Comparison of ENCODE assay signal across 8 cellular contexts in the genomic region with DNA sequence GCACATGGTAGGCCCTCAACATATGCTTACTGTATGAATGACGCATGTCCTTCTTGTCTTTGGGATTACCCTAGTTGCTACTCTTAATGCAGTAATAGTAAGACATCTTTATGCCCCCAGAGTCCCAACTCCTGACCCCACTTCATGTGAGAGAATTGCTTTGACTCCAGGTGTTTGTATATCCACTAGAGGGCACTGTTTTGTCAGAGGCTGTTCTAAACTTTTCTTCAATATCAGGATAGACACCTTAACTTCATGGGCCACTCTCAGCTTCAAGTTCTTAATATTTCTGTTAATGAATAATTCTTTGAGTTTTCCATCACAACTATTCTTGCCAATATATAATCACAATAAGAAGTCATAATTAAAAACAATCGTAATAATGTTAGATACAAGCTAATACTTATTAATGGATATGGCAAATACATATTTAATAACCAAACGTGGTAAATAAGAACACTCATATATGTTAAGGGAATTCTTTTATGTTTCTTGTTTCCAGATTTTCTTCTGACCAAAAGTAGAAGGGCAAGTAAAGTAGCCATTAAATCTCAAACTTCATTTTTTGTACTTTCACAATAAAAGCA.
A peak's percentile ranks its signal among the peaks of the same experiment; 100 is the strongest.
DNase-seq lines count a peak whose midpoint lies in the region; ATAC-seq and TF ChIP-seq lines count a peak whose summit lies in the region.

No MANE protein-coding gene starts in this region.

- H2AK9ac ChIP-seq in IMR-90 (replicated peaks; ENCODE audit: low read depth, low read length, poor library complexity): no peak overlapping the region

- TF ChIP-seq POLR2A in IMR-90 (IDR thresholded peaks at IDR 0.05; ENCODE audit: low read depth, low read length) (no peak), esophagus muscularis mucosa (IDR thresholded peaks at IDR 0.05; ENCODE audit: low read depth) (no peak)

- H3K4me3 Mint-ChIP-seq in T-helper 17 cell: no peak overlapping the region

- no CpG with 5 or more reads among the region's 3 CpGs for WGBS in IMR-90 (ENCODE audit: extremely low coverage in 2 of 2, insufficient read length in 1 of 2), 2 experiments
- WGBS in esophagus muscularis mucosa: 65% methylated on average over 3 of the region's 3 CpGs

- no peak overlapping the region for H4K5ac ChIP-seq in IMR-90 (ENCODE audit: low read depth, low read length)

- BruUV-seq in IMR-90 (replicated peaks; lab: Mats Ljungman, UMichigan): no TSS peak
- BruUV-seq in PC-9 (replicated peaks; lab: Mats Ljungman, UMichigan): no TSS peak

- H3K4me3 ChIP-seq in IMR-90 (ENCODE audit: insufficient read depth, low read depth, low read length): no peak overlapping the region
- no peak overlapping the region for H3K4me3 ChIP-seq in PC-9
- H3K4me3 ChIP-seq in esophagus muscularis mucosa: no peak overlapping the region

- no peaks in the 10 kb centered on the region for H3K27me3 Mint-ChIP-seq in T-helper 17 cell

- H2AK5ac ChIP-seq in IMR-90 (ENCODE audit: low read depth, low read length): no peak overlapping the region

- H2BK120ac ChIP-seq in IMR-90 (ENCODE audit: low read depth, low read length): no peak overlapping the region

- H3K36me3 ChIP-seq in IMR-90 (ENCODE audit: control insufficient read depth, insufficient read depth, low read length): no peaks in the 10 kb centered on the region
- H3K36me3 ChIP-seq in PC-9 (ENCODE audit: low read depth): no peaks in the 10 kb centered on the region
- no peaks in the 10 kb centered on the region for H3K36me3 ChIP-seq in esophagus muscularis mucosa

- H2BK20ac ChIP-seq in IMR-90 (ENCODE audit: low read depth, low read length): no peak overlapping the region

- no peaks in the 10 kb centered on the region for H3K9me1 ChIP-seq in IMR-90 (ENCODE audit: insufficient read depth, low read length)

- no peak overlapping the region for H3K4ac ChIP-seq in IMR-90 (ENCODE audit: low read depth, low read length)

- H4K8ac ChIP-seq in IMR-90 (ENCODE audit: low read depth in 2 of 2, low read length in 2 of 2): no peak overlapping the region

- in situ Hi-C loops in IMR-90 (cut with MboI; ENCODE audit: low sequenced_read_pairs): no loop called here

- H4K20me1 ChIP-seq in IMR-90 (ENCODE audit: insufficient read depth, low read length) (no peaks in the 10 kb centered on the region), PC-9 (ENCODE audit: insufficient read depth) (no peaks in the 10 kb centered on the region)

- POLR2A ChIA-PET in IMR-90 (lab: Charles Lee; ENCODE audit: unreplicated experiment) (no interaction called here), PC-9 (lab: Charles Lee; ENCODE audit: unreplicated experiment) (no interaction called here)

- no peak overlapping the region for H3K14ac ChIP-seq in IMR-90 (replicated peaks; ENCODE audit: low read depth, low read length)

- no peak overlapping the region for H2AFZ ChIP-seq in IMR-90 (replicated peaks; ENCODE audit: low read length, poor library complexity)
- H2AFZ ChIP-seq in PC-9: no peak overlapping the region

- no peak overlapping the region for H4K91ac ChIP-seq in IMR-90 (ENCODE audit: insufficient read depth, low read depth, low read length)

- DNase-seq in AG09319 (ENCODE audit: extremely low read depth, low read depth): no peak
- DNase-seq in IMR-90: no peak
- DNase-seq in PC-9: no peak
- no peak for DNase-seq in esophagus muscularis mucosa (ENCODE audit: extremely low spot score)
- peak; percentile 89 for DNase-seq in pons (ENCODE audit: low spot score)
- no peak for DNase-seq in activated gamma-delta T cell treated with Interleukin-2 at 50 U/mL for 16 hours
- DNase-seq in T-helper 17 cell: no peak

- no peaks in the 10 kb centered on the region for H3F3A ChIP-seq in PC-9 (ENCODE audit: insufficient read depth, low read depth)

- CTCF ChIA-PET in IMR-90 (lab: Yijun Ruan, JAX): interaction anchor here (0.5 to 1.0 kb wide), 2 partner anchors 13 to 24 kb away, joined by 3 read pairs; no protein-coding TSS in a partner anchor
- CTCF ChIA-PET in PC-9 (lab: Charles Lee): interaction anchor here (0.6 to 1.4 kb wide), 4 partner anchors 373 to 911 kb away, joined by 3 to 10 read pairs (median 4); no protein-coding TSS in a partner anchor

- dilution Hi-C loops in IMR-90 (cut with HindIII; ENCODE audit: low sequenced_read_pairs, unreplicated experiment): no loop called here

- H3K4me1 Mint-ChIP-seq in T-helper 17 cell: no peaks in the 10 kb centered on the region

- H2BK5ac ChIP-seq in IMR-90 (ENCODE audit: low read depth, low read length, poor library complexity, severe bottlenecking): no peak overlapping the region

- H3K4me2 ChIP-seq in IMR-90 (ENCODE audit: low read depth, low read length) (no peak overlapping the region), PC-9 (no peak overlapping the region)

- intact Hi-C loops in IMR-90 (cut with micrococcal nuclease) (no loop called here), PC-9 (cut with micrococcal nuclease; ENCODE audit: unreplicated experiment) (loop anchor here (1.0 to 5.0 kb wide), 4 partner anchors 374 to 1357 kb away; no protein-coding TSS in a partner anchor), esophagus muscularis mucosa (cut with DNase I) (no loop called here)

- H3K27me3 ChIP-seq in IMR-90 (ENCODE audit: control insufficient read depth, insufficient read depth, low read length) (no peaks in the 10 kb centered on the region), PC-9 (ENCODE audit: insufficient read depth, low read depth) (no peaks in the 10 kb centered on the region; the same call in 1 of the 2 replicates), esophagus muscularis mucosa (no peaks in the 10 kb centered on the region)

- TF ChIP-seq RAD21 in IMR-90 (IDR thresholded peaks at IDR 0.05; ENCODE audit: low read length): no peak

- H3K9me3 ChIP-seq in IMR-90 (ENCODE audit: control insufficient read depth, insufficient read depth, low read length) (no peaks in the 10 kb centered on the region), PC-9 (ENCODE audit: insufficient read depth, low read depth) (no peaks in the 10 kb centered on the region), esophagus muscularis mucosa (peaks cover 0 to 7% (median 2%) of the 10 kb centered on the region in 4 donors), T-helper 17 cell (ENCODE audit: control insufficient read depth, low read length, poor library complexity, severe bottlenecking) (no peaks in the 10 kb centered on the region)

- ATAC-seq in GM18909 (IDR thresholded peaks at IDR 0.05; ENCODE audit: poor library complexity, unreplicated experiment): peak; percentile 72
- ATAC-seq in IMR-90 (ENCODE audit: low read depth): no peak
- no peak for ATAC-seq in T-helper 17 cell

- no peak overlapping the region for H3K18ac ChIP-seq in IMR-90 (ENCODE audit: low read depth, low read length)

- H3K23ac ChIP-seq in IMR-90 (ENCODE audit: low read depth, low read length): no peak overlapping the region

- H3K9ac ChIP-seq in IMR-90 (ENCODE audit: low read depth, low read length): no peak overlapping the region

- H3K4me1 ChIP-seq in IMR-90 (ENCODE audit: control insufficient read depth, insufficient read depth, low read length) (no peaks in the 10 kb centered on the region), PC-9 (replicated peaks; ENCODE audit: insufficient read depth) (no peaks in the 10 kb centered on the region), esophagus muscularis mucosa (no peaks in the 10 kb centered on the region)

- H3K9me2 ChIP-seq in PC-9 (ENCODE audit: insufficient read depth): no peaks in the 10 kb centered on the region

- H3K79me1 ChIP-seq in IMR-90 (ENCODE audit: low read depth in 1 of 2, low read length in 2 of 2): no peaks in the 10 kb centered on the region

- H3K27ac ChIP-seq in IMR-90 (ENCODE audit: insufficient read depth, low read length) (no peak overlapping the region), PC-9 (no peak overlapping the region), esophagus muscularis mucosa (replicated peaks in 1 of 4) (no peak overlapping the region)

- no peaks in the 10 kb centered on the region for H3K36me3 Mint-ChIP-seq in T-helper 17 cell (ENCODE audit: low read depth)

- no peaks in the 10 kb centered on the region for H3K79me2 ChIP-seq in PC-9 (ENCODE audit: low read depth)

- H2BK15ac ChIP-seq in IMR-90 (ENCODE audit: low read depth, low read length): no peak overlapping the region

- TF ChIP-seq CTCF in AG09319 (IDR thresholded peaks at IDR 0.05; ENCODE audit: low read depth, low read length) (peak; percentile 22), IMR-90 (conservative IDR thresholded peaks at IDR 0.05; ENCODE audit: low read depth, low read length) (peak; percentile 19; the same call in 1 of the 2 replicates), PC-9 (conservative IDR thresholded peaks at IDR 0.05) (peak; percentile 94), esophagus muscularis mucosa (IDR thresholded peaks at IDR 0.05) (peak; percentile 18 to 55 (median 45))

- no peak overlapping the region for H3K56ac ChIP-seq in IMR-90 (ENCODE audit: extremely low read depth, insufficient read depth, low read length)

- no peak for TF ChIP-seq EP300 in esophagus muscularis mucosa (IDR thresholded peaks at IDR 0.05)

- no peak overlapping the region for H3K27ac Mint-ChIP-seq in T-helper 17 cell

TF ChIP-seq in IMR-90, 13 proteins besides CTCF, POLR2A, EP300 and RAD21:
- no peak for TF ChIP-seq SMC3 (IDR thresholded peaks at IDR 0.05; ENCODE audit: low read depth, low read length)

Comparison
In these comparisons a context has a peak if more than half of its experiments do, and no peak if none do; other contexts are left out.
1. CTCF ChIP-seq: peak in every context shown above with its lines; median percentile 94 in PC-9; 45 in esophagus muscularis mucosa; 22 in AG09319; 19 in IMR-90.